ENCODE assay signal across 27 cellular contexts in genomic region chr6:12020187-12020791, GRCh38. TPM values are rescaled to one million over a fixed set of nuclear protein-coding genes. Genes with fewer than 3 reads are reported as not detected.
DNase-seq lines count a peak whose midpoint lies in the region; ATAC-seq, FAIRE-seq and TF ChIP-seq lines count a peak whose summit lies in the region.
"Had no signal": no experiment of that assay in that cellular context is flagged by ENCODE, and none has a peak within 500 bp of the region (broad histone marks: within the 10 kb centered on the region; RNA-seq: fewer than 3 reads in every experiment).

No MANE protein-coding gene starts in this region.

- peaks cover 2% of the 10 kb centered on the region for H3K9me3 Mint-ChIP-seq in activated naive CD4-positive, alpha-beta T cell treated with anti-CD3 and anti-CD28 coated beads for 36 hours
- peaks cover 6 to 8% of the 10 kb centered on the region in 2 donors for H3K9me3 Mint-ChIP-seq in activated naive CD4-positive, alpha-beta T cell treated with anti-CD3 and anti-CD28 coated beads, Interleukin-2, amount 50 U/mL, for 72 hours
- peaks cover 6% of the 10 kb centered on the region for H3K9me3 Mint-ChIP-seq in activated naive CD8-positive, alpha-beta T cell treated with anti-CD3 and anti-CD28 coated beads for 36 hours
- H3K9me3 Mint-ChIP-seq: activated T-cell treated with anti-CD3 and anti-CD28 coated beads, Interleukin-2, amount 50 U/mL, for 4 hours; effector memory CD8-positive, alpha-beta T cell had no signal

- TF ChIP-seq POLR2A in GM12891 (IDR thresholded peaks at IDR 0.05; ENCODE audit: low read depth, low read length): no peak; the same call in 1 of the 2 replicates

- no peaks in the 10 kb centered on the region for H3K27me3 Mint-ChIP-seq in activated naive CD4-positive, alpha-beta T cell treated with anti-CD3 and anti-CD28 coated beads for 36 hours (ENCODE audit: low read depth)
- H3K27me3 Mint-ChIP-seq in activated naive CD8-positive, alpha-beta T cell treated with anti-CD3 and anti-CD28 coated beads for 36 hours: no peaks in the 10 kb centered on the region
- H3K27me3 Mint-ChIP-seq: activated B cell treated with CpG ODN at 0.5 μM for 24 hours; effector memory CD8-positive, alpha-beta T cell had no signal

- peaks cover 71% of the 10 kb centered on the region for H3K36me3 Mint-ChIP-seq in activated naive CD4-positive, alpha-beta T cell treated with anti-CD3 and anti-CD28 coated beads for 36 hours (ENCODE audit: low read depth)
- peaks cover 34 to 86% of the 10 kb centered on the region in 2 donors for H3K36me3 Mint-ChIP-seq in activated naive CD4-positive, alpha-beta T cell treated with anti-CD3 and anti-CD28 coated beads, Interleukin-2, amount 50 U/mL, for 72 hours
- peaks cover 83% of the 10 kb centered on the region for H3K36me3 Mint-ChIP-seq in activated naive CD8-positive, alpha-beta T cell treated with anti-CD3 and anti-CD28 coated beads for 36 hours

- H3K4me3 Mint-ChIP-seq in activated naive CD4-positive, alpha-beta T cell treated with anti-CD3 and anti-CD28 coated beads for 36 hours: peak overlapping the region; percentile 6
- H3K4me3 Mint-ChIP-seq in activated naive CD8-positive, alpha-beta T cell treated with anti-CD3 and anti-CD28 coated beads for 36 hours: peak overlapping the region; percentile 3
- H3K4me3 Mint-ChIP-seq: activated B cell treated with CpG ODN at 0.5 μM for 24 hours; activated T-cell treated with anti-CD3 and anti-CD28 coated beads, Interleukin-2, amount 50 U/mL, for 4 hours; effector memory CD8-positive, alpha-beta T cell had no signal

- H3K36me3 ChIP-seq in rectal smooth muscle tissue (ENCODE audit: control insufficient read depth, insufficient read depth, low read length): peaks cover 9% of the 10 kb centered on the region
- H3K36me3 ChIP-seq: breast epithelium, colonic mucosa had no signal

- DNase-seq in activated naive CD4-positive, alpha-beta T cell treated with anti-CD3 and anti-CD28 coated beads for 36 hours: no peak
- DNase-seq in activated naive CD4-positive, alpha-beta T cell treated with anti-CD3 and anti-CD28 coated beads, Interleukin-2, amount 50 U/mL, for 72 hours (ENCODE audit: low spot score in 2 of 2): no peak
- DNase-seq in GM12891 (ENCODE audit: insufficient read length, low spot score) (no peak), RPMI8226 (no peak), Kasumi-1 (lab: John Stamatoyannopoulos, UW) (no peak)
- no peak for DNase-seq in activated naive CD8-positive, alpha-beta T cell treated with anti-CD3 and anti-CD28 coated beads for 36 hours
- DNase-seq: activated B cell treated with CpG ODN at 0.5 μM for 24 hours; activated CD8-positive, alpha-beta memory T cell treated with anti-CD3 and anti-CD28 coated beads for 24 hours; activated T-cell treated with anti-CD3 and anti-CD28 coated beads, Interleukin-2, amount 50 U/mL, for 4 hours; BE2C; colonic mucosa; effector memory CD8-positive, alpha-beta T cell; foreskin keratinocyte; H7; left colon; NCI-H1048; NCI-H1930; NCI-H226; occipital lobe; small intestine; stimulated activated CD4-positive, alpha-beta T cell treated with anti-CD3 and anti-CD28 coated beads, Interleukin-2, amount 100 ng/mL, for 24 hours; T1000 had no signal

- H3K4me3 ChIP-seq in rectal smooth muscle tissue (ENCODE audit: low read length): no peak overlapping the region
- H3K4me3 ChIP-seq: breast epithelium, colonic mucosa, suprapubic skin had no signal

- no peaks in the 10 kb centered on the region for H3K27me3 ChIP-seq in rectal smooth muscle tissue (ENCODE audit: control insufficient read depth, insufficient read depth, low read length)
- H3K27me3 ChIP-seq: BE2C, breast epithelium, colonic mucosa, foreskin keratinocyte, suprapubic skin had no signal

- H3K4me1 Mint-ChIP-seq in activated naive CD4-positive, alpha-beta T cell treated with anti-CD3 and anti-CD28 coated beads for 36 hours (ENCODE audit: low read depth): peaks cover 75% of the 10 kb centered on the region
- peaks cover 61% of the 10 kb centered on the region for H3K4me1 Mint-ChIP-seq in activated naive CD8-positive, alpha-beta T cell treated with anti-CD3 and anti-CD28 coated beads for 36 hours

- H3K4me1 ChIP-seq in rectal smooth muscle tissue (ENCODE audit: control insufficient read depth, insufficient read depth, low read length): peaks cover 6% of the 10 kb centered on the region
- H3K4me1 ChIP-seq: breast epithelium had no signal

- CTCF ChIA-PET in activated naive CD4-positive, alpha-beta T cell treated with anti-CD3 and anti-CD28 coated beads for 36 hours (lab: Charles Lee): no interaction called here

- peak overlapping the region; percentile 67 for H3K27ac Mint-ChIP-seq in activated naive CD4-positive, alpha-beta T cell treated with anti-CD3 and anti-CD28 coated beads for 36 hours
- H3K27ac Mint-ChIP-seq in activated naive CD4-positive, alpha-beta T cell treated with anti-CD3 and anti-CD28 coated beads, Interleukin-2, amount 50 U/mL, for 72 hours: peak overlapping the region in 1 of 2 donors; percentile 23
- peak overlapping the region; percentile 54 for H3K27ac Mint-ChIP-seq in activated naive CD8-positive, alpha-beta T cell treated with anti-CD3 and anti-CD28 coated beads for 36 hours
- H3K27ac Mint-ChIP-seq: activated B cell treated with CpG ODN at 0.5 μM for 24 hours; effector memory CD8-positive, alpha-beta T cell had no signal

- no peak for ATAC-seq in activated naive CD4-positive, alpha-beta T cell treated with anti-CD3 and anti-CD28 coated beads, Interleukin-2, amount 50 U/mL, for 72 hours
- ATAC-seq in HG02973 (IDR thresholded peaks at IDR 0.05; ENCODE audit: unreplicated experiment): no peak
- ATAC-seq: effector memory CD8-positive, alpha-beta T cell; esophagus mucosa; foreskin keratinocyte; left colon had no signal

- no peak overlapping the region for H3K9ac ChIP-seq in rectal smooth muscle tissue (ENCODE audit: low read length)

- intact Hi-C loops in activated naive CD4-positive, alpha-beta T cell treated with anti-CD3 and anti-CD28 coated beads for 36 hours (cut with micrococcal nuclease): no loop called here

- peak overlapping the region; percentile 17 for H3K27ac ChIP-seq in rectal smooth muscle tissue (ENCODE audit: low read depth, low read length)
- H3K27ac ChIP-seq: colonic mucosa, foreskin keratinocyte, suprapubic skin had no signal

- FAIRE-seq in GM12891 (lab: Jason Lieb, UNC): no peak
- FAIRE-seq: small intestine had no signal

TF ChIP-seq in GM12891, 5 proteins besides CTCF, POLR2A, EP300 and RAD21:
- TF ChIP-seq POLR2AphosphoS5 (IDR thresholded peaks at IDR 0.05; ENCODE audit: low read depth, low read length) (peak; percentile 50; the same call in 1 of the 2 replicates), POU2F2 (IDR thresholded peaks at IDR 0.05; ENCODE audit: low read depth, low read length) (no peak)

RNA-seq across cellular contexts. Expression of gene HIVEP1, which starts 8.2 kb away (rescaled TPM):
- 10 to 100 TPM; 43.6 to 47.9 TPM for total RNA-seq in activated naive CD4-positive, alpha-beta T cell treated with anti-CD3 and anti-CD28 coated beads for 36 hours
- total RNA-seq in activated naive CD4-positive, alpha-beta T cell treated with anti-CD3 and anti-CD28 coated beads, Interleukin-2, amount 50 U/mL, for 72 hours: 10 to 100 TPM; 54.3 to 75.6 TPM
- 13.9 TPM for polyA plus RNA-seq in GM12891 (2012; ENCODE audit: low read depth, missing spikeins)
- 10 to 100 TPM; 33.9 to 41.9 TPM for total RNA-seq in activated naive CD8-positive, alpha-beta T cell treated with anti-CD3 and anti-CD28 coated beads for 36 hours
